In genomic region chr17:37521821-37522220, GRCh38 we compare ENCODE assay signal across 19 cellular contexts. TPM values are rescaled to one million over a fixed set of nuclear protein-coding genes. Genes with fewer than 3 reads are reported as not detected.
A peak's percentile ranks its signal among the peaks of the same experiment; 100 is the strongest.
DNase-seq lines count a peak whose midpoint lies in the region; ATAC-seq, FAIRE-seq and TF ChIP-seq lines count a peak whose summit lies in the region.
"Had no signal": no experiment of that assay in that cellular context is flagged by ENCODE, and none has a peak within 500 bp of the region (broad histone marks: within the 10 kb centered on the region; RNA-seq: fewer than 3 reads in every experiment).

No MANE protein-coding gene starts in this region.

- no peak for DNase-seq in activated naive CD4-positive, alpha-beta T cell treated with Interleukin-2 at 50 U/mL for 16 hours
- DNase-seq in CD8-positive, alpha-beta memory T cell: no peak
- no peak for DNase-seq in heart left ventricle
- no peak for DNase-seq in gastrocnemius medialis
- DNase-seq in KG1 (lab: John Stamatoyannopoulos, UW): no peak
- no peak for DNase-seq in D721Med (ENCODE audit: insufficient read length, low spot score)
- DNase-seq: DND-41, GDM1, NCI-H1694, NCI-H446 treated with DMSO at 0.1 percent for 48 hours, NCI-H748 treated with DMSO at 0.1 percent for 48 hours, PC-9 had no signal

- H3K27ac ChIP-seq in CD8-positive, alpha-beta memory T cell (ENCODE audit: low read depth, low read length): no peak overlapping the region
- H3K27ac ChIP-seq in heart left ventricle (peak overlapping the region in 2 of 12 donors; percentile 13 to 18), gastrocnemius medialis (no peak overlapping the region)
- H3K27ac ChIP-seq: A549, C4-2B, PC-9 had no signal

- intact Hi-C loops in heart left ventricle (cut with DNase I): no loop called here
- intact Hi-C loops in gastrocnemius medialis (cut with DNase I; ENCODE audit: low total_unique reads): no loop called here

- H3K4me3 Mint-ChIP-seq in activated naive CD4-positive, alpha-beta T cell treated with anti-CD3 and anti-CD28 coated beads, Interleukin-2, amount 50 U/mL, for 24 hours: no peak overlapping the region
- no peak overlapping the region for H3K4me3 Mint-ChIP-seq in CD8-positive, alpha-beta memory T cell
- H3K4me3 Mint-ChIP-seq: GM23338 had no signal

- H3K4me1 ChIP-seq in CD8-positive, alpha-beta memory T cell (ENCODE audit: insufficient read depth, low read length): no peaks in the 10 kb centered on the region
- H3K4me1 ChIP-seq in heart left ventricle: peaks cover 0 to 3% (median 0%) of the 10 kb centered on the region in 12 donors
- no peaks in the 10 kb centered on the region for H3K4me1 ChIP-seq in gastrocnemius medialis
- H3K4me1 ChIP-seq: A549 had no signal

- POLR2A ChIA-PET in CD8-positive, alpha-beta memory T cell (lab: Charles Lee): no interaction called here

- H3K36me3 Mint-ChIP-seq in activated naive CD4-positive, alpha-beta T cell treated with anti-CD3 and anti-CD28 coated beads, Interleukin-2, amount 50 U/mL, for 24 hours: peaks cover 10% of the 10 kb centered on the region
- peaks cover 0 to 85% (median 24%) of the 10 kb centered on the region in 3 donors for H3K36me3 Mint-ChIP-seq in CD8-positive, alpha-beta memory T cell

- CTCF ChIA-PET in CD8-positive, alpha-beta memory T cell (lab: Charles Lee): no interaction called here

- no peak for TF ChIP-seq CTCF in heart left ventricle (IDR thresholded peaks at IDR 0.05)
- TF ChIP-seq CTCF in gastrocnemius medialis (IDR thresholded peaks at IDR 0.05 in 4 of 5, conservative IDR thresholded peaks at IDR 0.05 in 1 of 5): no peak
- TF ChIP-seq CTCF in D721Med (IDR thresholded peaks at IDR 0.05; ENCODE audit: insufficient read depth, missing control alignments): no peak

- H3K4me3 ChIP-seq in CD8-positive, alpha-beta memory T cell (ENCODE audit: low read length): no peak overlapping the region
- H3K4me3 ChIP-seq in heart left ventricle (no peak overlapping the region), gastrocnemius medialis (no peak overlapping the region)
- H3K4me3 ChIP-seq: A549, GM23338, K562, PC-9 had no signal

- 72 to 85% (median 77%) methylated on average over 5 of the region's 5 CpGs for WGBS in heart left ventricle, 4 donors

- no peaks in the 10 kb centered on the region for H3K9me3 ChIP-seq in CD8-positive, alpha-beta memory T cell (ENCODE audit: low read length)
- H3K9me3 ChIP-seq in heart left ventricle (no peaks in the 10 kb centered on the region), gastrocnemius medialis (no peaks in the 10 kb centered on the region)
- H3K9me3 ChIP-seq: A549 had no signal

- peaks cover 21% of the 10 kb centered on the region for H3K4me1 Mint-ChIP-seq in activated naive CD4-positive, alpha-beta T cell treated with anti-CD3 and anti-CD28 coated beads, Interleukin-2, amount 50 U/mL, for 24 hours
- H3K4me1 Mint-ChIP-seq in CD8-positive, alpha-beta memory T cell: peaks cover 21 to 33% (median 27%) of the 10 kb centered on the region in 3 donors
- H3K4me1 Mint-ChIP-seq: GM23338 had no signal

- peak; percentile 49 to 69 (median 62) for ATAC-seq in heart left ventricle
- peak; percentile 46 to 71 for ATAC-seq in gastrocnemius medialis
- ATAC-seq: A549, GM23338, K562 had no signal

- no peaks in the 10 kb centered on the region for H3K9me3 Mint-ChIP-seq in activated naive CD4-positive, alpha-beta T cell treated with anti-CD3 and anti-CD28 coated beads, Interleukin-2, amount 50 U/mL, for 24 hours
- H3K9me3 Mint-ChIP-seq in CD8-positive, alpha-beta memory T cell: no peaks in the 10 kb centered on the region
- H3K9me3 Mint-ChIP-seq: GM23338 had no signal

- peak overlapping the region; percentile 82 for H3K27ac Mint-ChIP-seq in activated naive CD4-positive, alpha-beta T cell treated with anti-CD3 and anti-CD28 coated beads, Interleukin-2, amount 50 U/mL, for 24 hours
- peak overlapping the region in 5 of 8 donors; percentile 8 to 76 (median 51) for H3K27ac Mint-ChIP-seq in CD8-positive, alpha-beta memory T cell
- H3K27ac Mint-ChIP-seq: GM23338 had no signal

- no peaks in the 10 kb centered on the region for H3K27me3 ChIP-seq in CD8-positive, alpha-beta memory T cell (ENCODE audit: insufficient read depth, low read length, poor library complexity, severe bottlenecking)
- no peaks in the 10 kb centered on the region for H3K27me3 ChIP-seq in heart left ventricle
- no peaks in the 10 kb centered on the region for H3K27me3 ChIP-seq in gastrocnemius medialis

- TF ChIP-seq POLR2A in heart left ventricle (IDR thresholded peaks at IDR 0.05) (no peak), gastrocnemius medialis (IDR thresholded peaks at IDR 0.05) (no peak)

- in situ Hi-C loops in gastrocnemius medialis (cut with MboI; ENCODE audit: low sequenced_read_pairs in 4 of 4): no loop called here

- H3K27me3 Mint-ChIP-seq in activated naive CD4-positive, alpha-beta T cell treated with anti-CD3 and anti-CD28 coated beads, Interleukin-2, amount 50 U/mL, for 24 hours: no peaks in the 10 kb centered on the region
- H3K27me3 Mint-ChIP-seq in CD8-positive, alpha-beta memory T cell: no peaks in the 10 kb centered on the region

- FAIRE-seq in D721Med (lab: Jason Lieb, UNC): no peak
- FAIRE-seq: A549, GM12892, HTR-8/SVneo, K562 had no signal

- H3K36me3 ChIP-seq in CD8-positive, alpha-beta memory T cell (ENCODE audit: insufficient read depth, low read length): peaks cover 40% of the 10 kb centered on the region
- H3K36me3 ChIP-seq in heart left ventricle (peaks cover 0 to 89% (median 70%) of the 10 kb centered on the region in 9 donors), gastrocnemius medialis (peaks cover 0 to 43% of the 10 kb centered on the region in 2 donors)

RNA-seq across cellular contexts. Expression of gene DUSP14, which starts 32.1 kb away (rescaled TPM):
- total RNA-seq in CD8-positive, alpha-beta memory T cell: 10 to 100 TPM; 18.7 to 18.9 TPM
- 19.0 TPM for polyA plus RNA-seq in CD8-positive, alpha-beta memory T cell
- total RNA-seq in heart left ventricle: 10 to 100 TPM; 13.4 to 39.1 (median 16.5) TPM
- polyA plus RNA-seq in heart left ventricle: 10 to 100 TPM in 1 of 2 donors, 1 to 10 TPM in 1; 9.9 to 24.2 TPM
- total RNA-seq in gastrocnemius medialis: 10 to 100 TPM; 10.2 to 15.1 (median 11.3) TPM
